ENCODE assay signal across 36 cellular contexts in genomic region chr10:47283101-47283630, GRCh38. TPM values are rescaled to one million over a fixed set of nuclear protein-coding genes. Genes with fewer than 3 reads are reported as not detected.
"Had no signal": no experiment of that assay in that cellular context is flagged by ENCODE, and none has a peak within 500 bp of the region (broad histone marks: within the 10 kb centered on the region; RNA-seq: fewer than 3 reads in every experiment).

No MANE protein-coding gene starts in this region.

- H3K36me3 Mint-ChIP-seq: activated naive CD4-positive, alpha-beta T cell treated with anti-CD3 and anti-CD28 coated beads, Interleukin-2, amount 50 U/mL, for 24 hours; activated naive CD8-positive, alpha-beta T cell treated with anti-CD3 and anti-CD28 coated beads, Interleukin-2, amount 10 ng/mL, durations not matched to agents 7 days and 5 days; IgD-negative memory B cell; T-cell had no signal

- H3K27me3 Mint-ChIP-seq: activated naive CD4-positive, alpha-beta T cell treated with anti-CD3 and anti-CD28 coated beads, Interleukin-2, amount 50 U/mL, for 24 hours; activated naive CD8-positive, alpha-beta T cell treated with anti-CD3 and anti-CD28 coated beads, Interleukin-2, amount 10 ng/mL, durations not matched to agents 7 days and 5 days; T-cell; T-helper 17 cell had no signal

- H3K9me3 Mint-ChIP-seq: activated naive CD4-positive, alpha-beta T cell treated with anti-CD3 and anti-CD28 coated beads, Interleukin-2, amount 50 U/mL, for 24 hours; activated naive CD8-positive, alpha-beta T cell treated with anti-CD3 and anti-CD28 coated beads, Interleukin-2, amount 10 ng/mL, durations not matched to agents 7 days and 5 days; activated T-cell treated with anti-CD3 and anti-CD28 coated beads, Interleukin-2, amount 50 U/mL, for 4 hours; IgD-negative memory B cell; T-cell had no signal

- ATAC-seq: activated CD8-positive, alpha-beta T cell treated with anti-CD3 and anti-CD28 coated beads, Interleukin-2, amount 10 ng/mL, durations not matched to agents 7 days and 5 days; activated T-cell treated with anti-CD3 and anti-CD28 coated beads, Interleukin-2, amount 50 U/mL, for 4 hours; body of pancreas; PC-3; T-cell; T-helper 17 cell had no signal

- H3K27ac Mint-ChIP-seq: activated naive CD4-positive, alpha-beta T cell treated with anti-CD3 and anti-CD28 coated beads, Interleukin-2, amount 50 U/mL, for 24 hours; activated naive CD8-positive, alpha-beta T cell treated with anti-CD3 and anti-CD28 coated beads, Interleukin-2, amount 10 ng/mL, durations not matched to agents 7 days and 5 days; T-helper 17 cell had no signal

- DNase-seq: activated CD4-positive, alpha-beta T cell treated with anti-CD3 and anti-CD28 coated beads for 1 hour; activated CD4-positive, alpha-beta T cell treated with anti-CD3 and anti-CD28 coated beads for 48 hours; activated CD4-positive, alpha-beta T cell treated with anti-CD3 and anti-CD28 coated beads, Interleukin-2, amount 50 U/mL, for 48 hours; activated CD4-positive, CD25-positive, alpha-beta regulatory T cell; activated CD8-positive, alpha-beta T cell treated with anti-CD3 and anti-CD28 coated beads, Interleukin-2, amount 10 ng/mL, durations not matched to agents 7 days and 5 days; activated gamma-delta T cell; activated naive CD4-positive, alpha-beta T cell treated with Interleukin-2 at 50 U/mL for 16 hours; activated naive CD8-positive, alpha-beta T cell treated with anti-CD3 and anti-CD28 coated beads, Interleukin-2, amount 10 ng/mL, durations not matched to agents 7 days and 5 days; activated T-cell treated with anti-CD3 and anti-CD28 coated beads, Interleukin-2, amount 50 U/mL, for 4 hours; body of pancreas; Karpas-422; KBM-7; MG63; NCI-H1048; NCI-H1436 treated with DMSO at 0.1 percent for 48 hours; NCI-H1694 treated with DMSO at 0.1 percent for 48 hours; NCI-H2029; NCI-H345; NCI-H510A; NCI-H526; NCI-H748 treated with DMSO at 0.1 percent for 48 hours; NK-92 treated with Interleukin-12 subunit alpha and Interleukin-12 subunit beta, amount 100 ng/mL, for 24 hours; PC-3; Peyer's patch; RPMI8226; SHP77 treated with DMSO at 0.1 percent for 48 hours; SK-N-SH; T-cell; T-helper 17 cell; WERI-Rb-1 had no signal

- H3K4me3 Mint-ChIP-seq: activated CD8-positive, alpha-beta T cell treated with anti-CD3 and anti-CD28 coated beads, Interleukin-2, amount 10 ng/mL, durations not matched to agents 7 days and 5 days; activated naive CD4-positive, alpha-beta T cell treated with anti-CD3 and anti-CD28 coated beads, Interleukin-2, amount 50 U/mL, for 24 hours; activated naive CD8-positive, alpha-beta T cell treated with anti-CD3 and anti-CD28 coated beads, Interleukin-2, amount 10 ng/mL, durations not matched to agents 7 days and 5 days; activated T-cell treated with anti-CD3 and anti-CD28 coated beads, Interleukin-2, amount 50 U/mL, for 4 hours; T-cell; T-helper 17 cell had no signal

RNA-seq across cellular contexts. Expression of gene GDF10, which starts 16.8 kb away (rescaled TPM):
- total RNA-seq: activated CD8-positive, alpha-beta T cell treated with anti-CD3 and anti-CD28 coated beads, Interleukin-2, amount 10 ng/mL, durations not matched to agents 7 days and 5 days; PC-3; SJSA1 had no signal

RNA-seq across cellular contexts. Expression of gene GDF2, which starts 39.1 kb away (rescaled TPM):
- total RNA-seq: activated CD8-positive, alpha-beta T cell treated with anti-CD3 and anti-CD28 coated beads, Interleukin-2, amount 10 ng/mL, durations not matched to agents 7 days and 5 days; activated naive CD8-positive, alpha-beta T cell treated with anti-CD3 and anti-CD28 coated beads, Interleukin-2, amount 10 ng/mL, durations not matched to agents 7 days and 5 days; activated T-cell treated with anti-CD3 and anti-CD28 coated beads, Interleukin-2, amount 50 U/mL, for 4 hours; astrocyte; body of pancreas; breast epithelium; cardiac septum; PC-3; Peyer's patch; SJSA1; T-cell; T-helper 17 cell had no signal
